Comparison of ENCODE assay signal across 8 cellular contexts in genomic region chr9:118522093-118523028, GRCh38.
DNase-seq lines count a peak whose midpoint lies in the region; ATAC-seq, FAIRE-seq and TF ChIP-seq lines count a peak whose summit lies in the region.

No MANE protein-coding gene starts in this region.

- H3K9me3 ChIP-seq in iPS DF 6.9 (ENCODE audit: control insufficient read depth, insufficient read depth, low read length) (no peaks in the 10 kb centered on the region), tibial artery (no peaks in the 10 kb centered on the region)

- H3K27me3 Mint-ChIP-seq in activated T-helper 17 cell treated with anti-CD3 and anti-CD28 coated beads, Interleukin-2, amount 50 U/mL, for 72 hours = peaks cover 8% of the 10 kb centered on the region

- H3K36me3 Mint-ChIP-seq in activated T-helper 17 cell treated with anti-CD3 and anti-CD28 coated beads, Interleukin-2, amount 50 U/mL, for 72 hours (ENCODE audit: low read depth) = no peaks in the 10 kb centered on the region

- no peak for FAIRE-seq in D721Med (lab: Jason Lieb, UNC)

- H3K27ac Mint-ChIP-seq in activated T-helper 17 cell treated with anti-CD3 and anti-CD28 coated beads, Interleukin-2, amount 50 U/mL, for 72 hours = no peak overlapping the region

- intact Hi-C loops in tibial artery (cut with DNase I; ENCODE audit: low total_unique reads) = no loop called here

- ATAC-seq in GM18858 (IDR thresholded peaks at IDR 0.05; ENCODE audit: unreplicated experiment) (peak; percentile 88), HG02938 (IDR thresholded peaks at IDR 0.05; ENCODE audit: unreplicated experiment) (peak; percentile 97)
- peak; percentile 14 for ATAC-seq in activated T-helper 17 cell treated with anti-CD3 and anti-CD28 coated beads, Interleukin-2, amount 50 U/mL, for 72 hours (replicated peaks)

- no peaks in the 10 kb centered on the region for H3K4me1 Mint-ChIP-seq in activated T-helper 17 cell treated with anti-CD3 and anti-CD28 coated beads, Interleukin-2, amount 50 U/mL, for 72 hours

- H3K9me3 Mint-ChIP-seq in activated T-helper 17 cell treated with anti-CD3 and anti-CD28 coated beads, Interleukin-2, amount 50 U/mL, for 72 hours = no peaks in the 10 kb centered on the region

- TF ChIP-seq CTCF in D721Med (IDR thresholded peaks at IDR 0.05; ENCODE audit: insufficient read depth, missing control alignments) = peak; percentile 66
- peak; percentile 50 to 60 for TF ChIP-seq CTCF in tibial artery (IDR thresholded peaks at IDR 0.05)

- H3K27ac ChIP-seq in iPS DF 6.9 (ENCODE audit: low read length) (no peak overlapping the region), tibial artery (no peak overlapping the region)

- H3K4me3 ChIP-seq in iPS DF 6.9 (ENCODE audit: low read length) = no peak overlapping the region
- H3K4me3 ChIP-seq in tibial artery = no peak overlapping the region

- no peak overlapping the region for H3K4me3 Mint-ChIP-seq in activated T-helper 17 cell treated with anti-CD3 and anti-CD28 coated beads, Interleukin-2, amount 50 U/mL, for 72 hours

- H3K4me1 ChIP-seq in iPS DF 6.9 (ENCODE audit: control insufficient read depth, insufficient read depth, low read length) = peaks cover 4% of the 10 kb centered on the region; the same call in 1 of the 2 replicates
- H3K4me1 ChIP-seq in tibial artery = no peaks in the 10 kb centered on the region

- DNase-seq in D721Med (ENCODE audit: insufficient read length, low spot score) (no peak), NCI-H1694 (lab: John Stamatoyannopoulos, UW) (peak; percentile 3), iPS DF 6.9 (ENCODE audit: low read depth, low spot score) (peak; percentile 85), tibial artery (no peak), ureter (ENCODE audit: low spot score) (no peak)

- H3K36me3 ChIP-seq in iPS DF 6.9 (ENCODE audit: control insufficient read depth, insufficient read depth, low read length) (no peaks in the 10 kb centered on the region), tibial artery (no peaks in the 10 kb centered on the region)

- H3K27me3 ChIP-seq in iPS DF 6.9 (ENCODE audit: control insufficient read depth, insufficient read depth, low read length) = no peaks in the 10 kb centered on the region
- no peaks in the 10 kb centered on the region for H3K27me3 ChIP-seq in tibial artery

- WGBS in iPS DF 6.9 (ENCODE audit: insufficient coverage, insufficient read length) = no CpG with 5 or more reads among the region's 9 CpGs

Comparison
In these comparisons a context has a peak if more than half of its experiments do, and no peak if none do; other contexts are left out.
1. DNase-seq: peak in NCI-H1694 (single experiment) and iPS DF 6.9 (single experiment); none in D721Med (single experiment), tibial artery (0 of 2) and ureter (single experiment).
2. ATAC-seq: peak in every context shown above with its lines; median percentile 97 in HG02938; 88 in GM18858; 14 in activated T-helper 17 cell treated with anti-CD3 and anti-CD28 coated beads, Interleukin-2, amount 50 U/mL, for 72 hours.